Comparison of ENCODE assay signal across 20 cellular contexts in genomic region chr2:134583997-134584520, GRCh38.
DNase-seq lines count a peak whose midpoint lies in the region; ATAC-seq and TF ChIP-seq lines count a peak whose summit lies in the region.
"Had no signal": no experiment of that assay in that cellular context is flagged by ENCODE, and none has a peak within 500 bp of the region (broad histone marks: within the 10 kb centered on the region; RNA-seq: fewer than 3 reads in every experiment).

No MANE protein-coding gene starts in this region.

- H3K4me1 ChIP-seq in adrenal gland (replicated peaks in 1 of 2): peaks cover 0 to 4% of the 10 kb centered on the region in 2 donors

- ATAC-seq in activated CD8-positive, alpha-beta memory T cell treated with anti-CD3 and anti-CD28 coated beads, Interleukin-2, amount 10 ng/mL, durations not matched to agents 7 days and 5 days: peak; percentile 11
- ATAC-seq in memory B cell (ENCODE audit: low read depth) (no peak), T-cell (replicated peaks in 1 of 4) (no peak)
- ATAC-seq: GM23338, Panc1 had no signal

- H3K4me1 Mint-ChIP-seq in activated CD8-positive, alpha-beta memory T cell treated with anti-CD3 and anti-CD28 coated beads, Interleukin-2, amount 10 ng/mL, durations not matched to agents 7 days and 5 days: peaks cover 55% of the 10 kb centered on the region
- H3K4me1 Mint-ChIP-seq in memory B cell (peaks cover 25% of the 10 kb centered on the region), T-cell (peaks cover 6 to 30% (median 14%) of the 10 kb centered on the region in 3 donors)
- H3K4me1 Mint-ChIP-seq: CD4-positive, CD25-positive, alpha-beta regulatory T cell; GM23338 had no signal

- no peak overlapping the region for H3K4me3 Mint-ChIP-seq in activated CD8-positive, alpha-beta memory T cell treated with anti-CD3 and anti-CD28 coated beads, Interleukin-2, amount 10 ng/mL, durations not matched to agents 7 days and 5 days
- H3K4me3 Mint-ChIP-seq in memory B cell: no peak overlapping the region
- H3K4me3 Mint-ChIP-seq in T-cell: no peak overlapping the region
- H3K4me3 Mint-ChIP-seq: CD4-positive, CD25-positive, alpha-beta regulatory T cell; GM23338 had no signal

- CTCF ChIA-PET in activated CD8-positive, alpha-beta memory T cell treated with anti-CD3 and anti-CD28 coated beads, Interleukin-2, amount 10 ng/mL, durations not matched to agents 7 days and 5 days (lab: Charles Lee): interaction anchor here (0.9 to 1.5 kb wide), 4 partner anchors 11 to 310 kb away, joined by 3 to 4 read pairs (median 4); no protein-coding TSS in a partner anchor
- CTCF ChIA-PET in GM10248 (lab: Yijun Ruan, JAX): no interaction called here
- CTCF ChIA-PET in T-cell (lab: Charles Lee): no interaction called here

- TF ChIP-seq POLR2A in adrenal gland (IDR thresholded peaks at IDR 0.05): no peak

- no peaks in the 10 kb centered on the region for H3K9me3 ChIP-seq in adrenal gland (replicated peaks in 1 of 3)

- no peaks in the 10 kb centered on the region for H3K27me3 Mint-ChIP-seq in activated CD8-positive, alpha-beta memory T cell treated with anti-CD3 and anti-CD28 coated beads, Interleukin-2, amount 10 ng/mL, durations not matched to agents 7 days and 5 days
- H3K27me3 Mint-ChIP-seq in memory B cell: no peaks in the 10 kb centered on the region
- no peaks in the 10 kb centered on the region for H3K27me3 Mint-ChIP-seq in T-cell
- H3K27me3 Mint-ChIP-seq: IgD-negative memory B cell had no signal

- POLR2A ChIA-PET in GM10248 (lab: Yijun Ruan, JAX): no interaction called here
- POLR2A ChIA-PET in T-cell (lab: Charles Lee): no interaction called here

- peak overlapping the region; percentile 98 for H3K27ac Mint-ChIP-seq in activated CD8-positive, alpha-beta memory T cell treated with anti-CD3 and anti-CD28 coated beads, Interleukin-2, amount 10 ng/mL, durations not matched to agents 7 days and 5 days
- H3K27ac Mint-ChIP-seq in memory B cell: peak overlapping the region; percentile 9
- peak overlapping the region in 1 of 2 donors; percentile 64 for H3K27ac Mint-ChIP-seq in T-cell
- H3K27ac Mint-ChIP-seq: CD4-positive, CD25-positive, alpha-beta regulatory T cell; GM23338 had no signal

- intact Hi-C loops in adrenal gland (cut with DNase I): no loop called here

- H3K27me3 ChIP-seq in adrenal gland: no peaks in the 10 kb centered on the region

- 26 to 35% (median 31%) methylated on average over 2 of the region's 2 CpGs for WGBS in adrenal gland, 4 donors

- no peaks in the 10 kb centered on the region for H3K36me3 ChIP-seq in adrenal gland (replicated peaks in 1 of 2)

- TF ChIP-seq CTCF in adrenal gland (IDR thresholded peaks at IDR 0.05): no peak
- no peak for TF ChIP-seq CTCF in GM10248 (IDR thresholded peaks at IDR 0.05; ENCODE audit: control extremely low read depth, extremely low read depth, low read depth, missing control alignments)

- H3K9me3 Mint-ChIP-seq in activated CD8-positive, alpha-beta memory T cell treated with anti-CD3 and anti-CD28 coated beads, Interleukin-2, amount 10 ng/mL, durations not matched to agents 7 days and 5 days (ENCODE audit: low read depth): peaks cover 6% of the 10 kb centered on the region
- peaks cover 6% of the 10 kb centered on the region for H3K9me3 Mint-ChIP-seq in memory B cell
- H3K9me3 Mint-ChIP-seq in T-cell: peaks cover 3 to 12% (median 9%) of the 10 kb centered on the region in 3 donors

- no peak for DNase-seq in activated CD8-positive, alpha-beta memory T cell treated with anti-CD3 and anti-CD28 coated beads, Interleukin-2, amount 10 ng/mL, durations not matched to agents 7 days and 5 days
- no peak for DNase-seq in activated CD8-positive, alpha-beta memory T cell treated with anti-CD3 and anti-CD28 coated beads, Interleukin-2, amount 50 U/mL, for 4 hours
- DNase-seq in adrenal gland (peak; percentile 62 to 84 (median 74)), memory B cell (ENCODE audit: low spot score in 2 of 2) (no peak), NCI-H2107 treated with DMSO at 0.1 percent for 48 hours (lab: John Stamatoyannopoulos, UW; ENCODE audit: unreplicated experiment) (no peak), GM10248 (ENCODE audit: extremely low spot score) (no peak), T-cell (no peak)
- DNase-seq: AML-193; Calu3; CD4-positive, CD25-positive, alpha-beta regulatory T cell; DMS79 treated with DMSO at 0.1 percent for 48 hours; GF-D8; MV-4-11; NCI-H1436 treated with DMSO at 0.1 percent for 48 hours; NCI-H2081 treated with DMSO at 0.1 percent for 48 hours; NCI-H69; SHP77 treated with DMSO at 0.1 percent for 48 hours had no signal

- H3K4me3 ChIP-seq in adrenal gland: no peak overlapping the region
- H3K4me3 ChIP-seq: GM23338 had no signal

- H3K27ac ChIP-seq in adrenal gland: peak overlapping the region in 1 of 5 donors; percentile 34

- H3K36me3 Mint-ChIP-seq in activated CD8-positive, alpha-beta memory T cell treated with anti-CD3 and anti-CD28 coated beads, Interleukin-2, amount 10 ng/mL, durations not matched to agents 7 days and 5 days: peaks cover 20% of the 10 kb centered on the region
- H3K36me3 Mint-ChIP-seq in memory B cell: peaks cover 6% of the 10 kb centered on the region
- H3K36me3 Mint-ChIP-seq in T-cell: no peaks in the 10 kb centered on the region
- H3K36me3 Mint-ChIP-seq: CD4-positive, CD25-positive, alpha-beta regulatory T cell; IgD-negative memory B cell had no signal

Comparison
In these comparisons a context has a peak if more than half of its experiments do, and no peak if none do; other contexts are left out.
1. DNase-seq: peak in adrenal gland (7 of 7); none in activated CD8-positive, alpha-beta memory T cell treated with anti-CD3 and anti-CD28 coated beads, Interleukin-2, amount 10 ng/mL, durations not matched to agents 7 days and 5 days (single experiment), activated CD8-positive, alpha-beta memory T cell treated with anti-CD3 and anti-CD28 coated beads, Interleukin-2, amount 50 U/mL, for 4 hours (single experiment), memory B cell (0 of 2), NCI-H2107 treated with DMSO at 0.1 percent for 48 hours (single experiment), GM10248 (single experiment) and T-cell (0 of 34).